Comparison of ENCODE assay signal across 1 cellular context in the genomic region with DNA sequence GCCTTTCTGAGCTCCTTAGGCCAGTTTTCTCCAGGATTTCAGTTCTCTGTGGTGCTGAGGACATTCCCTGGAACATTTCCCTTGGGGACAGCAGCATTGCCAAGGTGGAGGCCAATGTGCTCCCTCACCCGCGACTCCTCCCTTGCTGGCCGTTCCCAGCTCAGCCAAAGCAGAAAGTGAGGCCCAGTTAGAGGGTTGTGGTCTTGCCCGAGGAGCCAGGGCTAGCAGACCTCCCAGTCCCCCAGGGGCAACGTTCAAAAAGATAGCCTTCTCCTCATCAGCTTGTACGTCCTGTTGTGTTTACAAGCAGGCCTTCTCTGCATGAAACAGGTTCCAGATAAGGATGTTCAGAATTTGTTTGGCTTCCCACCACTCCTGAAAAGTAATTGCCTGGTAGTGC.
TF ChIP-seq lines count a peak whose summit lies in the region.

No MANE protein-coding gene starts in this region.

TF ChIP-seq in IMR-90, 13 proteins besides CTCF, POLR2A, EP300 and RAD21 (continued from another document):
- TF ChIP-seq, protein P1, sequence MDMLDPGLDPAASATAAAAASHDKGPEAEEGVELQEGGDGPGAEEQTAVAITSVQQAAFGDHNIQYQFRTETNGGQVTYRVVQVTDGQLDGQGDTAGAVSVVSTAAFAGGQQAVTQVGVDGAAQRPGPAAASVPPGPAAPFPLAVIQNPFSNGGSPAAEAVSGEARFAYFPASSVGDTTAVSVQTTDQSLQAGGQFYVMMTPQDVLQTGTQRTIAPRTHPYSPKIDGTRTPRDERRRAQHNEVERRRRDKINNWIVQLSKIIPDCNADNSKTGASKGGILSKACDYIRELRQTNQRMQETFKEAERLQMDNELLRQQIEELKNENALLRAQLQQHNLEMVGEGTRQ (IDR thresholded peaks at IDR 0.05; ENCODE audit: low read depth, low read length) = no peak
- TF ChIP-seq BHLHE40 (IDR thresholded peaks at IDR 0.05; ENCODE audit: low read depth, low read length) (no peak), SMC3 (IDR thresholded peaks at IDR 0.05; ENCODE audit: low read depth, low read length) (no peak), RCOR1 (IDR thresholded peaks at IDR 0.05; ENCODE audit: insufficient replicate concordance, low read length) (no peak), CHD1 (IDR thresholded peaks at IDR 0.05; ENCODE audit: low read depth, low read length) (no peak), CEBPB (IDR thresholded peaks at IDR 0.05; ENCODE audit: low read depth, low read length) (no peak), FOS (IDR thresholded peaks at IDR 0.05; ENCODE audit: low read depth, low read length) (no peak), MAFK (IDR thresholded peaks at IDR 0.05; ENCODE audit: low read depth, low read length) (no peak), NFE2L2 (IDR thresholded peaks at IDR 0.05; ENCODE audit: low read depth, low read length) (no peak), MXI1 (IDR thresholded peaks at IDR 0.05; ENCODE audit: borderline replicate concordance, low read depth, low read length) (no peak)
TF ChIP-seq in IMR-90: peak in this region for 0.
